In the genomic region with DNA sequence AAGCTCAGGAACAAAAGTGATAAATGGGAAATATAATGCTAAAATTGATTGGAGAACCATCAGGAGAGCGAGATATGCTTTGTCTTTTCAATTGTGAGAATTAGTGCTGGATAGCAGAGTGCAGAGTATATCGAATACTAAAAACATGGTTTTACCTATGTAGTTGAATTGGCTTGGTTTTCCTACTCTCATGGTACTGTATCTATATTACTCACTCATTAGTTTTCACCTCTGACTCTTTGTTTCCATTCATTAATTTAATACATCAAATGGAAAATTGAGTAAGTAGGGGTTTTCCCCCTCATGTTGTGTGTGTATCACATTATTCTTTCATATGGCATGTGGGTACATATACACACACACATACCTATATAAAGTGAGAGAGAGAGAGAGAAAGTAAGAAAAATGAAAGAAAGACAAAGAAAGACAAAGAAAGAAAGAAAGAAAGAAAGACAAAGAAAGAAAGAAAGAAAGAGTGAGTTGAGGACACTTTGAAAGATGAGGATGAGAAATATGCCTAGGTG, we compare ENCODE assay signal across 37 cellular contexts.
"Had no signal": no experiment of that assay in that cellular context is flagged by ENCODE, and none has a peak within 500 bp of the region (broad histone marks: within the 10 kb centered on the region; RNA-seq: fewer than 3 reads in every experiment).

No MANE protein-coding gene starts in this region.

- H3K27me3 ChIP-seq: adrenal gland, body of pancreas, breast epithelium, MG63, Peyer's patch had no signal

- H3K36me3 Mint-ChIP-seq: activated naive CD8-positive, alpha-beta T cell treated with anti-CD3 and anti-CD28 coated beads, Interleukin-2, amount 10 ng/mL, durations not matched to agents 7 days and 5 days had no signal

- H3K4me1 Mint-ChIP-seq: activated B cell treated with CpG ODN at 0.5 μM for 24 hours; activated naive CD8-positive, alpha-beta T cell treated with anti-CD3 and anti-CD28 coated beads, Interleukin-2, amount 10 ng/mL, durations not matched to agents 7 days and 5 days had no signal

- H3K27me3 Mint-ChIP-seq: activated B cell treated with CpG ODN at 0.5 μM for 24 hours had no signal

- DNase-seq: activated B cell treated with CpG ODN at 0.5 μM for 24 hours; activated CD4-positive, alpha-beta T cell treated with anti-CD3 and anti-CD28 coated beads, Interleukin-2, amount 50 U/mL, for 4 hours; activated CD8-positive, alpha-beta memory T cell treated with anti-CD3 and anti-CD28 coated beads, Interleukin-2, amount 50 U/mL, for 4 hours; activated gamma-delta T cell; activated naive CD4-positive, alpha-beta T cell treated with Interleukin-2 at 50 U/mL for 16 hours; activated naive CD8-positive, alpha-beta T cell treated with anti-CD3 and anti-CD28 coated beads, Interleukin-2, amount 10 ng/mL, durations not matched to agents 7 days and 5 days; activated T-cell treated with anti-CD3 and anti-CD28 coated beads for 4 hours; activated T-cell treated with anti-CD3 and anti-CD28 coated beads, Interleukin-2, amount 50 U/mL, for 72 hours; adrenal gland; body of pancreas; Kasumi-1; KG1; MG63; MV-4-11; NCI-H1092; NCI-H1436 treated with DMSO at 0.1 percent for 48 hours; NCI-H187; NCI-H2029 treated with DMSO at 0.1 percent for 48 hours; NCI-H2107; NCI-H2171; NCI-H510A; NCI-H526; NCI-H748 treated with DMSO at 0.1 percent for 48 hours; NK-92 treated with Interleukin-12 subunit alpha and Interleukin-12 subunit beta, amount 100 ng/mL, for 24 hours; PC-3; Peyer's patch; RPMI8226; SIG-M5; SW 1271; T-helper 1 cell; T-helper 2 cell; T-helper 9 cell had no signal

- H3K4me1 ChIP-seq: adrenal gland, body of pancreas, breast epithelium, Peyer's patch had no signal

- H3K4me3 ChIP-seq: adrenal gland, body of pancreas, breast epithelium, MG63, Peyer's patch had no signal

- ATAC-seq: activated T-cell treated with anti-CD3 and anti-CD28 coated beads, Interleukin-2, amount 50 U/mL, for 72 hours; body of pancreas; Right ventricle myocardium inferior; SK-N-SH treated with all-trans-retinoic acid at 6 μM for 48 hours had no signal

- H3K9me3 ChIP-seq: adrenal gland, body of pancreas, Peyer's patch had no signal

- H3K27ac Mint-ChIP-seq: activated B cell treated with CpG ODN at 0.5 μM for 24 hours; activated naive CD8-positive, alpha-beta T cell treated with anti-CD3 and anti-CD28 coated beads, Interleukin-2, amount 10 ng/mL, durations not matched to agents 7 days and 5 days; activated T-cell treated with anti-CD3 and anti-CD28 coated beads, Interleukin-2, amount 50 U/mL, for 72 hours; activated T-helper 2 cell treated with anti-CD3 and anti-CD28 coated beads, Interferon-gamma antibody, Interleukin-2, Interleukin-4, amounts not matched to agents 10 μg/mL and 5 μg/mL and 100 μg/mL, durations not matched to agents 14 hours and 24 hours and 36 hours had no signal

- H3K4me3 Mint-ChIP-seq: activated B cell treated with CpG ODN at 0.5 μM for 24 hours; activated naive CD8-positive, alpha-beta T cell treated with anti-CD3 and anti-CD28 coated beads, Interleukin-2, amount 10 ng/mL, durations not matched to agents 7 days and 5 days; activated T-cell treated with anti-CD3 and anti-CD28 coated beads, Interleukin-2, amount 50 U/mL, for 72 hours had no signal

- H3K36me3 ChIP-seq: adrenal gland, breast epithelium, MG63, Peyer's patch had no signal

- H3K27ac ChIP-seq: adrenal gland, body of pancreas, breast epithelium, Peyer's patch, VCaP had no signal
